ENCODE assay signal across 8 cellular contexts in the genomic region with DNA sequence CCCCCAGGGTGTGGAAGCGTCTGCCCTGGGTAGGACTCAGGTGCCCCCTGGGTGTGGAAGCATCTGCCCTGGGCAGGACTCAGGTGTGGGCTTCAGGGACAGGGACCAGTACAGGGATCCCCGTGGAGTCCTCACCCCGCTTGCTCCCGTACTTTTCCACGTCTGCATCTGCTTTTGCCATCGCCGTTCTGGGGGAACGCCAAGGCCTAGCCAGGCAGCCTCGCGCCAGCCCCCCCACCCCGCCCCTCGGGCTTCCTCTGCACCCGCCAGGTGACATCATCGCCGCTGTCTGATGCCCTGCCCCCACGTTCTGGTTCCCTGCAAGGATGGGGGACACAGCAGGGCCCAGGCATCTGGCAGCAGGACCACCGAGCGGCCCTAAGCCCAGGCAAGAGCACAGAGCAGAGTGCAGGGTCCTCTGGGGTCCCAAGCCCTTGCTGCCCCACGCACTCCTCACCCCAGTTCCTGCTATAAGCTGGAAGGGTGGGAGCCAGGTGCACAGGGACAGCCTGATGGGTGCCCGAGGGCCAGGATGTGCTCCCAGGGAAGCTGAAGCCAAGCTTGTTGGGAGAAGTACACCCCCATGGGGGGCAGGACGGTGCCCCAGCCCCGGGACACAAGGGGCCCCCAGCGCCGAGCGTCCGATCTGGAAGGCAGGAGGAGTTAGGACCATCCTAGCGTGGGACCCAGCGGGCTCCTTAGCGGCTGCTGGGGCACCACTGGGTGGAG. TPM values are rescaled to one million over a fixed set of nuclear protein-coding genes. Genes with fewer than 3 reads are reported as not detected.
DNase-seq lines count a peak whose midpoint lies in the region; ATAC-seq and TF ChIP-seq lines count a peak whose summit lies in the region.
"Not testable (repeated sequence)": the region's sequence is repeated elsewhere in the genome, so short reads cannot be mapped to it uniquely, and the experiment has no call there.

No MANE protein-coding gene starts in this region.

- not testable (repeated sequence) for H3K4me2 ChIP-seq in GM23248 (ENCODE audit: unreplicated experiment)

- DNase-seq in GM23248: peak; percentile 37
- DNase-seq in RWPE2 (ENCODE audit: low spot score); coronary artery (ENCODE audit: low spot score): not testable (repeated sequence)
- peak; percentile 52 for DNase-seq in Right ventricle myocardium superior
- peak; percentile 33 for DNase-seq in islet precursor cell
- DNase-seq in psoas muscle: peak; percentile 34 to 77
- peak; percentile 54 to 55 for DNase-seq in uterus

- intact Hi-C loops in Right ventricle myocardium superior (cut with DNase I); psoas muscle (cut with DNase I); uterus (cut with DNase I; ENCODE audit: low total_unique reads): not testable (repeated sequence)

- in situ Hi-C loops in GM23248 (cut with MboI): not testable (repeated sequence)

- H3K9ac ChIP-seq in GM23248: peak overlapping the region; percentile 40; the same call in 1 of the 2 replicates
- H3K9ac ChIP-seq in stomach smooth muscle (ENCODE audit: low read length in 2 of 2): peak overlapping the region; percentile 21 to 48

- H3K79me2 ChIP-seq in GM23248 (ENCODE audit: insufficient read depth): peaks cover 82% of the 10 kb centered on the region

- H2AFZ ChIP-seq in GM23248: not testable (repeated sequence)

- H3K9me3 ChIP-seq in GM23248 (ENCODE audit: low read depth); RWPE2 (ENCODE audit: severe bottlenecking); psoas muscle; stomach smooth muscle (ENCODE audit: control insufficient read depth in 2 of 2, low read length in 2 of 2); uterus: not testable (repeated sequence)

- not testable (repeated sequence) for H3K4me3 ChIP-seq in GM23248; RWPE2 (ENCODE audit: severe bottlenecking); uterus
- peak overlapping the region; percentile 66 for H3K4me3 ChIP-seq in coronary artery
- H3K4me3 ChIP-seq in psoas muscle: peak overlapping the region; percentile 58
- H3K4me3 ChIP-seq in stomach smooth muscle (ENCODE audit: low read length in 2 of 2): peak overlapping the region in 1 of 2 donors; percentile 47

- TF ChIP-seq CTCF in RWPE2 (IDR thresholded peaks at IDR 0.05; ENCODE audit: poor library complexity, severe bottlenecking); coronary artery (IDR thresholded peaks at IDR 0.05); psoas muscle (IDR thresholded peaks at IDR 0.05); uterus (IDR thresholded peaks at IDR 0.05): not testable (repeated sequence)

- not testable (repeated sequence) for H3K36me3 ChIP-seq in GM23248 (ENCODE audit: low read depth); RWPE2 (ENCODE audit: low read depth); psoas muscle (ENCODE audit: insufficient read depth in 1 of 2, low read depth in 1 of 2); stomach smooth muscle (ENCODE audit: control insufficient read depth in 2 of 2, insufficient read depth in 2 of 2, low read length in 2 of 2); uterus

- ATAC-seq in RWPE2 (ENCODE audit: low read depth); Right ventricle myocardium superior (ENCODE audit: poor library complexity): not testable (repeated sequence)
- peak; percentile 17 to 67 (median 34) for ATAC-seq in psoas muscle

- peaks cover 39% of the 10 kb centered on the region for H3K4me1 ChIP-seq in GM23248 (ENCODE audit: insufficient read depth)
- peaks cover 21% of the 10 kb centered on the region for H3K4me1 ChIP-seq in RWPE2 (ENCODE audit: insufficient read depth, poor library complexity, severe bottlenecking)
- H3K4me1 ChIP-seq in psoas muscle: peaks cover 55% of the 10 kb centered on the region
- peaks cover 61% of the 10 kb centered on the region for H3K4me1 ChIP-seq in stomach smooth muscle (ENCODE audit: control insufficient read depth, insufficient read depth, low read length)
- H3K4me1 ChIP-seq in uterus: peaks cover 7 to 24% of the 10 kb centered on the region in 2 donors

- not testable (repeated sequence) for H3K27me3 ChIP-seq in GM23248 (replicated peaks; ENCODE audit: insufficient read depth); RWPE2 (ENCODE audit: insufficient read depth, poor library complexity, severe bottlenecking); psoas muscle (ENCODE audit: insufficient read depth in 3 of 3, low read length in 2 of 3); stomach smooth muscle (ENCODE audit: control insufficient read depth in 1 of 2, insufficient read depth in 2 of 2, low read length in 2 of 2); uterus

- H3K9me2 ChIP-seq in GM23248 (ENCODE audit: insufficient read depth): not testable (repeated sequence)

- TF ChIP-seq POLR2A in uterus (IDR thresholded peaks at IDR 0.05): not testable (repeated sequence)

- 24 to 33% methylated on average over 6 to 15 of the region's 29 CpGs for WGBS in GM23248 (ENCODE audit: low coverage in 1 of 2, low lambda C conversion rate in 2 of 2, missing lambda C conversion rate in 2 of 2), 2 experiments
- WGBS in psoas muscle, 3 donors: 24 to 42% (median 42%) methylated on average over 11 to 22 of the region's 29 CpGs

- H3F3A ChIP-seq in GM23248 (ENCODE audit: insufficient read depth): peaks cover 12% of the 10 kb centered on the region

- H3K27ac ChIP-seq in GM23248: not testable (repeated sequence)
- H3K27ac ChIP-seq in RWPE2 (ENCODE audit: poor library complexity, severe bottlenecking): peak overlapping the region; percentile 68
- H3K27ac ChIP-seq in coronary artery: peak overlapping the region; percentile 85 to 97
- peak overlapping the region; percentile 93 for H3K27ac ChIP-seq in psoas muscle
- peak overlapping the region; percentile 94 for H3K27ac ChIP-seq in stomach smooth muscle (ENCODE audit: low read length)
- H3K27ac ChIP-seq in uterus: peak overlapping the region; percentile 89 to 94

- not testable (repeated sequence) for H4K20me1 ChIP-seq in GM23248 (ENCODE audit: insufficient read depth)

RNA-seq across cellular contexts. Expression of gene RRN3, which starts 48.6 kb away (rescaled TPM):
- total RNA-seq in GM23248 (2014; rRNA removed; shearing (Covaris generic)): 36.2 and 40.3 TPM in 2 replicates
- polyA plus RNA-seq in GM23248 (2016; fragmentation: Nextera tagmentation; extraction: Ambion mirVana) (24.8 and 24.9 TPM in 2 replicates), psoas muscle (10 to 100 TPM; 19.9 to 49.5 (median 22.4) TPM)
- total RNA-seq in Right ventricle myocardium superior (24.2 TPM), psoas muscle (10 to 100 TPM; 30.8 to 54.9 (median 54.4) TPM), uterus (10 to 100 TPM; 24.7 to 56.9 (median 38.1) TPM)
